In the genomic region with DNA sequence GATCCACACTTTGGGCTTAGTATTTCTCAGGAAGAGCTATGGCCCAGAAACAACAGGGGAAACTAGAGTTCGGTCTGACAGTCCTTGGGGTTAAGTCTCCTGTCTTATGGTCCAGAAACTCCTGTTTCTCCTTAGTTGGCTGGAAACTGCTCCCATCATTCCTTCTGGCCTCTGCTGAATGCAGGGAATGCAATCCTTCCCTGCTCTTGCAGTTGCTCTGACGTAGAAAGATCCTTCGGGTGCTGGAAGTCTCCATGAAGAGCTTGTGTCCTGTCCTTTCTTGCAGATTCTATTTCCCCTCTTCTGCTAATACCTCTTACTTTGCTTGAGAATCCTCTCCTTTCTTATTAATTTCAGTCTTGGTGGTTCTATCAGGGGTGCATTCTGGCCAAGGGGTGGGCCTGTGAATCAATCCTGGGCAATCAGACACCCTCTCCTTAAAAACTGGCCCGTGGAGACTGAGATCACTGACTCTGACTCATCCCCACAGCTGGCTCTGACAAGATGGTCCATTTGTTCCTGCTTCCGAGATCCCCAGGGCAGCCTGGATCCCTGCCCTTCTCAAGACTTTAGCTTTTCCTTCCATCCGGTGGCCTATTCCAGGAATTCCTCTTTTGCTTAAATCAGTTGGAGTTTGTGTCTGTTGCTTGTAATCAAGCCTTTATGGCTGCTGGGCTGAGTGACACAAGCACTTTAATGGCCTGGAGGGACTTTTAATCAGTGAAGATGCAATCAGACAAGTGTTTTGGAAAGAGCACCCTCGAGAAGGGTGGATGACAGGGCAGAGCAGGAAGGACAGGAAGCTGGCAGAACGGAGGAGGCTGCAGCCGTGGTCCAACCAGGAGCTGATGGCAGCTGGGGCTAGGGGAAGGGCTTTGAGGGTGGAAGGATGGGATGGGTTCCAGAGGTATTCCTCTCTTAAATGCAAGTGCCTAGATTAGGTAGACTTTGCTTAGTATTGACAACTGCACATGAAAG, we compare ENCODE assay signal across 10 cellular contexts. TPM values are rescaled to one million over a fixed set of nuclear protein-coding genes. Genes with fewer than 3 reads are reported as not detected.
DNase-seq lines count a peak whose midpoint lies in the region; ATAC-seq and TF ChIP-seq lines count a peak whose summit lies in the region.
"Had no signal": no experiment of that assay in that cellular context is flagged by ENCODE, and none has a peak within 500 bp of the region (broad histone marks: within the 10 kb centered on the region; RNA-seq: fewer than 3 reads in every experiment).

No MANE protein-coding gene starts in this region.

- ATAC-seq in Right ventricle myocardium inferior (peak; percentile 96), esophagus mucosa (peak; percentile 55)

- no peaks in the 10 kb centered on the region for H3K36me3 ChIP-seq in vagina

- H3K27ac ChIP-seq in vagina, result peak overlapping the region; percentile 70

- H3K27me3 Mint-ChIP-seq in activated CD4-positive, alpha-beta T cell treated with anti-CD3 and anti-CD28 coated beads, Interleukin-2, amount 10 ng/mL, durations not matched to agents 7 days and 5 days, result peaks cover 9% of the 10 kb centered on the region

- H3K4me1 Mint-ChIP-seq in activated CD4-positive, alpha-beta T cell treated with anti-CD3 and anti-CD28 coated beads, Interleukin-2, amount 10 ng/mL, durations not matched to agents 7 days and 5 days, result peaks cover 3% of the 10 kb centered on the region
- H3K4me1 Mint-ChIP-seq: neural crest cell had no signal

- no peak for TF ChIP-seq POLR2A in vagina (IDR thresholded peaks at IDR 0.05)

- no peak for DNase-seq in Right ventricle myocardium inferior (ENCODE audit: missing footprints)
- DNase-seq in cardiac septum (ENCODE audit: low spot score), result no peak
- peak; percentile 86 for DNase-seq in mesenteric fat pad (ENCODE audit: low spot score)
- DNase-seq in vagina (ENCODE audit: extremely low spot score in 2 of 2), result peak; percentile 77 to 91
- no peak for DNase-seq in activated CD4-positive, alpha-beta T cell treated with anti-CD3 and anti-CD28 coated beads, Interleukin-2, amount 10 ng/mL, durations not matched to agents 7 days and 5 days
- DNase-seq in GM10266 (ENCODE audit: extremely low spot score), result no peak
- no peak for DNase-seq in activated T-cell treated with anti-CD3 and anti-CD28 coated beads, Interleukin-2, amount 50 U/mL, for 1 hour
- DNase-seq: activated T-cell treated with anti-CD3 and anti-CD28 coated beads, Interleukin-2, amount 50 U/mL, for 72 hours had no signal

- no peaks in the 10 kb centered on the region for H3K27me3 ChIP-seq in vagina

- H3K9me3 ChIP-seq in vagina, result no peaks in the 10 kb centered on the region

- no peak overlapping the region for H3K4me3 ChIP-seq in vagina

- TF ChIP-seq CTCF in vagina (IDR thresholded peaks at IDR 0.05) (no peak), GM10266 (IDR thresholded peaks at IDR 0.05; ENCODE audit: control insufficient read depth, insufficient read depth, low read depth, missing control alignments) (no peak)

- H3K4me3 Mint-ChIP-seq in activated CD4-positive, alpha-beta T cell treated with anti-CD3 and anti-CD28 coated beads, Interleukin-2, amount 10 ng/mL, durations not matched to agents 7 days and 5 days, result no peak overlapping the region
- H3K4me3 Mint-ChIP-seq: activated T-cell treated with anti-CD3 and anti-CD28 coated beads, Interleukin-2, amount 50 U/mL, for 72 hours; neural crest cell had no signal

- H3K4me1 ChIP-seq in vagina, result peaks cover 24% of the 10 kb centered on the region

- CTCF ChIA-PET in activated CD4-positive, alpha-beta T cell treated with anti-CD3 and anti-CD28 coated beads, Interleukin-2, amount 10 ng/mL, durations not matched to agents 7 days and 5 days (lab: Charles Lee), result no interaction called here

- no peak overlapping the region for H3K27ac Mint-ChIP-seq in activated CD4-positive, alpha-beta T cell treated with anti-CD3 and anti-CD28 coated beads, Interleukin-2, amount 10 ng/mL, durations not matched to agents 7 days and 5 days
- H3K27ac Mint-ChIP-seq: activated T-cell treated with anti-CD3 and anti-CD28 coated beads, Interleukin-2, amount 50 U/mL, for 72 hours had no signal

- H3K36me3 Mint-ChIP-seq in activated CD4-positive, alpha-beta T cell treated with anti-CD3 and anti-CD28 coated beads, Interleukin-2, amount 10 ng/mL, durations not matched to agents 7 days and 5 days (ENCODE audit: low read depth), result no peaks in the 10 kb centered on the region

- POLR2A ChIA-PET in activated CD4-positive, alpha-beta T cell treated with anti-CD3 and anti-CD28 coated beads, Interleukin-2, amount 10 ng/mL, durations not matched to agents 7 days and 5 days (lab: Charles Lee), result no interaction called here

- intact Hi-C loops in Right ventricle myocardium inferior (cut with DNase I), result no loop called here
- intact Hi-C loops in cardiac septum (cut with DNase I), result loop anchor here (10.0 kb wide), 1 partner anchor 50 kb away; no protein-coding TSS in a partner anchor
- intact Hi-C loops in vagina (cut with DNase I), result no loop called here

- H3K9me3 Mint-ChIP-seq in activated CD4-positive, alpha-beta T cell treated with anti-CD3 and anti-CD28 coated beads, Interleukin-2, amount 10 ng/mL, durations not matched to agents 7 days and 5 days, result no peaks in the 10 kb centered on the region
- H3K9me3 Mint-ChIP-seq: neural crest cell had no signal

RNA-seq across cellular contexts. Expression of a gene that starts 23.7 kb away (rescaled TPM):
- total RNA-seq in Right ventricle myocardium inferior, result 4.0 TPM
- total RNA-seq in cardiac septum, result 2.9 TPM
- total RNA-seq in esophagus mucosa, result 29.9 TPM
- 16.5 TPM for total RNA-seq in mesenteric fat pad
- 12.0 TPM for total RNA-seq in vagina
- not detected for total RNA-seq in activated CD4-positive, alpha-beta T cell treated with anti-CD3 and anti-CD28 coated beads, Interleukin-2, amount 10 ng/mL, durations not matched to agents 7 days and 5 days

Comparison
In these comparisons a context has a peak if more than half of its experiments do, and no peak if none do; other contexts are left out.
1. DNase-seq: peak in mesenteric fat pad (single experiment) and vagina (2 of 2); none in Right ventricle myocardium inferior (single experiment), cardiac septum (single experiment), activated CD4-positive, alpha-beta T cell treated with anti-CD3 and anti-CD28 coated beads, Interleukin-2, amount 10 ng/mL, durations not matched to agents 7 days and 5 days (single experiment), GM10266 (single experiment) and activated T-cell treated with anti-CD3 and anti-CD28 coated beads, Interleukin-2, amount 50 U/mL, for 1 hour (single experiment).